In genomic region chr1:1724035-1724864, GRCh38 we compare ENCODE assay signal across 8 cellular contexts. TPM values are rescaled to one million over a fixed set of nuclear protein-coding genes. Genes with fewer than 3 reads are reported as not detected.
DNase-seq lines count a peak whose midpoint lies in the region; ATAC-seq and TF ChIP-seq lines count a peak whose summit lies in the region.
"Not testable (repeated sequence)": the region's sequence is repeated elsewhere in the genome, so short reads cannot be mapped to it uniquely, and the experiment has no call there.

TSS of gene CDK11A (minus strand) at chr1:1724357. CDS start at chr1:1722818, 1,539 bp downstream.

- not testable (repeated sequence) for H3K27me3 ChIP-seq in BE2C

- intact Hi-C loops in left colon (cut with DNase I, micrococcal nuclease), result not testable (repeated sequence)

- TF ChIP-seq CTCF in BE2C (IDR thresholded peaks at IDR 0.05; ENCODE audit: low read depth, low read length), result peak; percentile 37

- peaks cover 19% of the 10 kb centered on the region for H3K36me3 ChIP-seq in BE2C

- not testable (repeated sequence) for H3K4me1 ChIP-seq in BE2C

- peak; percentile 99 for DNase-seq in BE2C
- peak; percentile 90 for DNase-seq in GM19238 (ENCODE audit: insufficient read length, low spot score)
- DNase-seq in NCI-H524 treated with DMSO at 0.1 percent for 48 hours (lab: John Stamatoyannopoulos, UW), result peak; percentile 84
- DNase-seq in activated CD4-positive, alpha-beta T cell treated with anti-CD3 and anti-CD28 coated beads for 4 hours, result peak; percentile 91 to 98
- DNase-seq in left colon, result peak; percentile 96 to 99
- DNase-seq in stimulated activated CD4-positive, alpha-beta T cell treated with anti-CD3 and anti-CD28 coated beads, Interleukin-1b, Interleukin-23, amount 100 ng/mL, for 48 hours, result peak; percentile 100

- peak within 1 kb of the TSS; percentile 76 for H3K4me3 ChIP-seq in BE2C (ENCODE audit: low read depth, low read length)

- peak within 1 kb of the TSS; percentile 65 for H3K27ac ChIP-seq in cingulate gyrus (ENCODE audit: low read depth, low read length)

- peak; percentile 87 for ATAC-seq in HG03442 (IDR thresholded peaks at IDR 0.05; ENCODE audit: unreplicated experiment)
- peak; percentile 84 for ATAC-seq in left colon

- H3K9me3 ChIP-seq in BE2C, result not testable (repeated sequence)

RNA-seq across cellular contexts. Expression of gene CDK11A, which starts in this region (rescaled TPM):
- polyA plus RNA-seq in BE2C (2012; ENCODE audit: insufficient read depth, insufficient read length, low read depth), result 221 TPM
- total RNA-seq in left colon, result 10 to 100 TPM; 66.4 to 72.3 TPM

Comparison
In these comparisons a context has a peak if more than half of its experiments do, and no peak if none do; other contexts are left out.
1. Peak in every context shown above with its lines: DNase-seq, ATAC-seq, H3K4me3 ChIP-seq and H3K27ac ChIP-seq.